Comparison of ENCODE assay signal across 11 cellular contexts in the genomic region with DNA sequence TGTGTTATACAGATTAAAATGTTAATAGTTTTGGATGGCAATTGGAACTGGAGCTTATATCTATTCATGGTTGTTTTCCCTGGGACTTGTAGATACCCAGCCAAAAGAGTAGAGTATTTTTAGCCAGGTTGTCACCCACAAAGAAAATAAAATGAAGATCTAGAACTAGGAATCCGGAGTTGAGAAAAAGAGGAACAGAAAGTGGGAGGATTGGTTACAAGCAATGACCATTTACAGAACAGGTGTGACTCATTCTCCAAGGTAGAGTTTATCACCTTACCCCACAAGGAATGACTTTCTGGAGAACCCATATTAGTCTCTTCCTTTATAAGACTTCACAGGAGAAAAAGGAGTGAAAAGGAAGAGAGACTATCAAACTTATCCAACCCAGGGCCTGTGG.
DNase-seq lines count a peak whose midpoint lies in the region; ATAC-seq and TF ChIP-seq lines count a peak whose summit lies in the region.
"Had no signal": no experiment of that assay in that cellular context is flagged by ENCODE, and none has a peak within 500 bp of the region (broad histone marks: within the 10 kb centered on the region; RNA-seq: fewer than 3 reads in every experiment).

No MANE protein-coding gene starts in this region.

- POLR2A ChIA-PET in PC-3 (lab: Charles Lee; ENCODE audit: unreplicated experiment): no interaction called here

- no peaks in the 10 kb centered on the region for H3K27me3 ChIP-seq in effector memory CD4-positive, alpha-beta T cell (replicated peaks; ENCODE audit: control insufficient read depth, insufficient read depth, low read length, poor library complexity, severe bottlenecking)
- H3K27me3 ChIP-seq in heart right ventricle: no peaks in the 10 kb centered on the region
- H3K27me3 ChIP-seq in PC-3 (ENCODE audit: low read length): peaks cover 8% of the 10 kb centered on the region; the same call in 1 of the 2 replicates

- H3K4me3 Mint-ChIP-seq in activated naive CD4-positive, alpha-beta T cell treated with anti-CD3 and anti-CD28 coated beads, Interleukin-2, amount 10 ng/mL, durations not matched to agents 7 days and 5 days: no peak overlapping the region
- H3K4me3 Mint-ChIP-seq: nephron progenitor cell had no signal

- H3K36me3 ChIP-seq in effector memory CD4-positive, alpha-beta T cell (ENCODE audit: control insufficient read depth, insufficient read depth, low read length): no peaks in the 10 kb centered on the region
- no peaks in the 10 kb centered on the region for H3K36me3 ChIP-seq in heart right ventricle
- no peaks in the 10 kb centered on the region for H3K36me3 ChIP-seq in PC-3 (ENCODE audit: low read depth, low read length)

- no peaks in the 10 kb centered on the region for H3K4me1 Mint-ChIP-seq in activated naive CD4-positive, alpha-beta T cell treated with anti-CD3 and anti-CD28 coated beads, Interleukin-2, amount 10 ng/mL, durations not matched to agents 7 days and 5 days

- H3K4me2 ChIP-seq in PC-3 (ENCODE audit: low read length): no peak overlapping the region

- DNase-seq in activated naive CD4-positive, alpha-beta T cell treated with anti-CD3 and anti-CD28 coated beads, Interleukin-2, amount 10 ng/mL, durations not matched to agents 7 days and 5 days: no peak
- no peak for DNase-seq in effector memory CD4-positive, alpha-beta T cell
- DNase-seq in heart right ventricle (no peak), PC-3 (no peak)
- DNase-seq: activated CD4-positive, alpha-beta T cell treated with anti-CD3 and anti-CD28 coated beads for 1 hour; nephron progenitor cell had no signal

- no peak overlapping the region for H3K27ac Mint-ChIP-seq in activated naive CD4-positive, alpha-beta T cell treated with anti-CD3 and anti-CD28 coated beads, Interleukin-2, amount 10 ng/mL, durations not matched to agents 7 days and 5 days
- H3K27ac Mint-ChIP-seq: nephron progenitor cell had no signal

- no peaks in the 10 kb centered on the region for H3F3A ChIP-seq in PC-3 (ENCODE audit: low read length, unreplicated experiment)

- WGBS in heart right ventricle, 2 donors: 77 to 85% methylated on average over 1 of the region's 1 CpG

- H2AFZ ChIP-seq in PC-3 (ENCODE audit: low read length): no peak overlapping the region

- no peaks in the 10 kb centered on the region for H3K79me2 ChIP-seq in PC-3 (ENCODE audit: low read length)

- no TSS peak for BruUV-seq in PC-3 (replicated peaks; lab: Mats Ljungman, UMichigan)

- H3K9ac ChIP-seq in PC-3 (ENCODE audit: low read length): no peak overlapping the region

- H3K27me3 Mint-ChIP-seq in activated naive CD4-positive, alpha-beta T cell treated with anti-CD3 and anti-CD28 coated beads, Interleukin-2, amount 10 ng/mL, durations not matched to agents 7 days and 5 days: no peaks in the 10 kb centered on the region

- no peak overlapping the region for H3K4me3 ChIP-seq in effector memory CD4-positive, alpha-beta T cell (ENCODE audit: insufficient read depth, low read depth, low read length, poor library complexity, severe bottlenecking)
- H3K4me3 ChIP-seq in heart right ventricle (no peak overlapping the region), PC-3 (ENCODE audit: low read length) (no peak overlapping the region)

- H3K9me3 ChIP-seq in effector memory CD4-positive, alpha-beta T cell (ENCODE audit: control insufficient read depth, low read length): no peaks in the 10 kb centered on the region
- H3K9me3 ChIP-seq in heart right ventricle (no peaks in the 10 kb centered on the region), PC-3 (ENCODE audit: low read length) (no peaks in the 10 kb centered on the region)

- H3K9me3 Mint-ChIP-seq in activated naive CD4-positive, alpha-beta T cell treated with anti-CD3 and anti-CD28 coated beads, Interleukin-2, amount 10 ng/mL, durations not matched to agents 7 days and 5 days: no peaks in the 10 kb centered on the region
- H3K9me3 Mint-ChIP-seq: nephron progenitor cell had no signal

- CTCF ChIA-PET in activated naive CD4-positive, alpha-beta T cell treated with anti-CD3 and anti-CD28 coated beads, Interleukin-2, amount 10 ng/mL, durations not matched to agents 7 days and 5 days (lab: Charles Lee): interaction anchor here (0.7 kb wide), 1 partner anchor 195 kb away, joined by 3 read pairs; no protein-coding TSS in a partner anchor
- CTCF ChIA-PET in PC-3 (lab: Charles Lee): no interaction called here

- intact Hi-C loops in heart right ventricle (cut with DNase I): no loop called here
- intact Hi-C loops in PC-3 (cut with micrococcal nuclease): no loop called here

- no peaks in the 10 kb centered on the region for H4K20me1 ChIP-seq in PC-3 (ENCODE audit: low read length)

- no peaks in the 10 kb centered on the region for H3K36me3 Mint-ChIP-seq in activated naive CD4-positive, alpha-beta T cell treated with anti-CD3 and anti-CD28 coated beads, Interleukin-2, amount 10 ng/mL, durations not matched to agents 7 days and 5 days

- no peaks in the 10 kb centered on the region for H3K9me2 ChIP-seq in PC-3 (replicated peaks; ENCODE audit: low read length)

- H3K27ac ChIP-seq in effector memory CD4-positive, alpha-beta T cell (ENCODE audit: insufficient read depth, low read length, poor library complexity, severe bottlenecking): no peak overlapping the region
- H3K27ac ChIP-seq in heart right ventricle (no peak overlapping the region), PC-3 (ENCODE audit: low read length) (no peak overlapping the region)

- H3K4me1 ChIP-seq in effector memory CD4-positive, alpha-beta T cell (ENCODE audit: control insufficient read depth, insufficient read depth, low read length, poor library complexity, severe bottlenecking): no peaks in the 10 kb centered on the region
- peaks cover 0 to 8% (median 0%) of the 10 kb centered on the region in 9 donors for H3K4me1 ChIP-seq in heart right ventricle
- H3K4me1 ChIP-seq in PC-3 (ENCODE audit: insufficient read depth, low read length): no peaks in the 10 kb centered on the region

- TF ChIP-seq CTCF in heart right ventricle (IDR thresholded peaks at IDR 0.05) (no peak), PC-3 (conservative IDR thresholded peaks at IDR 0.05; ENCODE audit: low read depth, low read length) (no peak)

- ATAC-seq in GM18502 (IDR thresholded peaks at IDR 0.05; ENCODE audit: poor library complexity, unreplicated experiment) (peak; percentile 86), GM19452 (IDR thresholded peaks at IDR 0.05; ENCODE audit: unreplicated experiment) (peak; percentile 85), HG02852 (IDR thresholded peaks at IDR 0.05; ENCODE audit: unreplicated experiment) (peak; percentile 90), HG03469 (IDR thresholded peaks at IDR 0.05; ENCODE audit: unreplicated experiment) (peak; percentile 88), heart right ventricle (no peak), PC-3 (no peak)
- ATAC-seq: SK-N-SH treated with all-trans-retinoic acid at 6 μM for 48 hours had no signal

Comparison
In these comparisons a context has a peak if more than half of its experiments do, and no peak if none do; other contexts are left out.
1. ATAC-seq: peak in GM18502 (single experiment), GM19452 (single experiment), HG02852 (single experiment) and HG03469 (single experiment); none in heart right ventricle (0 of 8) and PC-3 (single experiment).